In genomic region chr6:63589955-63590411, GRCh38 we compare ENCODE assay signal across 1 cellular context.
A peak's percentile ranks its signal among the peaks of the same experiment; 100 is the strongest.
TF ChIP-seq lines count a peak whose summit lies in the region.

No MANE protein-coding gene starts in this region.

TF ChIP-seq in HepG2, 621 proteins besides CTCF, POLR2A, EP300 and RAD21 (continued from another document and continues in another):
- TF ChIP-seq NR0B2 (CRISPR knock-in tag; IDR thresholded peaks at IDR 0.05), result no peak
- TF ChIP-seq PLSCR1 (CRISPR knock-in tag; IDR thresholded peaks at IDR 0.05; ENCODE audit: borderline replicate concordance), result no peak
- peak; percentile 92 for TF ChIP-seq ZNF646 (CRISPR knock-in tag; IDR thresholded peaks at IDR 0.05)
- peak; percentile 97 for TF ChIP-seq JUN (CRISPR knock-in tag; IDR thresholded peaks at IDR 0.05)
- no peak for TF ChIP-seq FOXA1 (IDR thresholded peaks at IDR 0.05)
- TF ChIP-seq FOXA1 (CRISPR knock-in tag; IDR thresholded peaks at IDR 0.05), result peak; percentile 69
- TF ChIP-seq NFIB (CRISPR knock-in tag; IDR thresholded peaks at IDR 0.05; ENCODE audit: borderline replicate concordance), result no peak
- TF ChIP-seq ZNF747 (CRISPR knock-in tag; IDR thresholded peaks at IDR 0.05; ENCODE audit: borderline replicate concordance), result 0 out of 2 replicates have a peak, but pooled peaks have one; percentile 27
- no peak for TF ChIP-seq ZNF543 (CRISPR knock-in tag; IDR thresholded peaks at IDR 0.05)
- peak; percentile 62 for TF ChIP-seq HNF4A (CRISPR knock-in tag; IDR thresholded peaks at IDR 0.05)
- no peak for TF ChIP-seq MAZ (IDR thresholded peaks at IDR 0.05; ENCODE audit: borderline replicate concordance, low read depth, low read length)
- no peak for TF ChIP-seq MAZ (CRISPR knock-in tag; IDR thresholded peaks at IDR 0.05; ENCODE audit: low read depth)
- peak; percentile 94 for TF ChIP-seq FOXP4 (CRISPR knock-in tag; IDR thresholded peaks at IDR 0.05)
- TF ChIP-seq ZNF17 (CRISPR knock-in tag; IDR thresholded peaks at IDR 0.05), result no peak
- no peak for TF ChIP-seq ZNF10 (CRISPR knock-in tag; IDR thresholded peaks at IDR 0.05; ENCODE audit: borderline replicate concordance, low read depth)
- TF ChIP-seq RAD51 (IDR thresholded peaks at IDR 0.05; ENCODE audit: borderline replicate concordance), result no peak
- TF ChIP-seq ATRX (CRISPR knock-in tag; IDR thresholded peaks at IDR 0.05; ENCODE audit: borderline replicate concordance), result no peak
- TF ChIP-seq, protein P1, sequence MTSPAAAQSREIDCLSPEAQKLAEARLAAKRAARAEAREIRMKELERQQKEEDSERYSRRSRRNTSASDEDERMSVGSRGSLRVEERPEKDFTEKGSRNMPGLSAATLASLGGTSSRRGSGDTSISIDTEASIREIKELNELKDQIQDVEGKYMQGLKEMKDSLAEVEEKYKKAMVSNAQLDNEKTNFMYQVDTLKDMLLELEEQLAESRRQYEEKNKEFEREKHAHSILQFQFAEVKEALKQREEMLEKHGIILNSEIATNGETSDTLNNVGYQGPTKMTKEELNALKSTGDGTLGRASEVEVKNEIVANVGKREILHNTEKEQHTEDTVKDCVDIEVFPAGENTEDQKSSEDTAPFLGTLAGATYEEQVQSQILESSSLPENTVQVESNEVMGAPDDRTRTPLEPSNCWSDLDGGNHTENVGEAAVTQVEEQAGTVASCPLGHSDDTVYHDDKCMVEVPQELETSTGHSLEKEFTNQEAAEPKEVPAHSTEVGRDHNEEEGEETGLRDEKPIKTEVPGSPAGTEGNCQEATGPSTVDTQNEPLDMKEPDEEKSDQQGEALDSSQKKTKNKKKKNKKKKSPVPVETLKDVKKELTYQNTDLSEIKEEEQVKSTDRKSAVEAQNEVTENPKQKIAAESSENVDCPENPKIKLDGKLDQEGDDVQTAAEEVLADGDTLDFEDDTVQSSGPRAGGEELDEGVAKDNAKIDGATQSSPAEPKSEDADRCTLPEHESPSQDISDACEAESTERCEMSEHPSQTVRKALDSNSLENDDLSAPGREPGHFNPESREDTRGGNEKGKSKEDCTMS (CRISPR knock-in tag; conservative IDR thresholded peaks at IDR 0.05), result no peak
- no peak for TF ChIP-seq ZNF550 (CRISPR knock-in tag; IDR thresholded peaks at IDR 0.05; ENCODE audit: borderline replicate concordance)
- TF ChIP-seq ZNF30 (CRISPR knock-in tag; IDR thresholded peaks at IDR 0.05), result no peak
- TF ChIP-seq ZNF629 (CRISPR knock-in tag; conservative IDR thresholded peaks at IDR 0.05), result no peak
- TF ChIP-seq SKI (IDR thresholded peaks at IDR 0.05; ENCODE audit: partially characterized antibody), result no peak
- TF ChIP-seq KAT2B (IDR thresholded peaks at IDR 0.05; ENCODE audit: borderline replicate concordance, low read depth, low read length), result no peak
- TF ChIP-seq ZNF318 (CRISPR knock-in tag; IDR thresholded peaks at IDR 0.05), result no peak
- no peak for TF ChIP-seq ZFY (CRISPR knock-in tag; IDR thresholded peaks at IDR 0.05)
- TF ChIP-seq ZBTB46 (CRISPR knock-in tag; IDR thresholded peaks at IDR 0.05; ENCODE audit: borderline replicate concordance), result no peak
- TF ChIP-seq ATM (IDR thresholded peaks at IDR 0.05; ENCODE audit: borderline replicate concordance), result peak; percentile 98; the same call in 1 of the 2 replicates
- TF ChIP-seq SOX6 (IDR thresholded peaks at IDR 0.05), result no peak
- TF ChIP-seq SOX6 (CRISPR knock-in tag; IDR thresholded peaks at IDR 0.05), result peak; percentile 99
- TF ChIP-seq JUND (CRISPR knock-in tag; IDR thresholded peaks at IDR 0.05), result peak; percentile 96
- no peak for TF ChIP-seq SMAD3 (CRISPR knock-in tag; IDR thresholded peaks at IDR 0.05)
- no peak for TF ChIP-seq ZFX (CRISPR knock-in tag; IDR thresholded peaks at IDR 0.05; ENCODE audit: low read depth)
- 0 out of 2 replicates have a peak, but pooled peaks have one; percentile 57 for TF ChIP-seq NFKBIZ (CRISPR knock-in tag; IDR thresholded peaks at IDR 0.05)
- TF ChIP-seq HCFC1 (IDR thresholded peaks at IDR 0.05; ENCODE audit: low read depth, low read length), result no peak
- TF ChIP-seq ZNF430 (CRISPR knock-in tag; IDR thresholded peaks at IDR 0.05), result no peak
- no peak for TF ChIP-seq AGO1 (IDR thresholded peaks at IDR 0.05; ENCODE audit: low read depth, low read length, poor library complexity, severe bottlenecking)
- peak; percentile 92 for TF ChIP-seq MIXL1 (CRISPR knock-in tag; IDR thresholded peaks at IDR 0.05)
